15 cellular contexts compared by ENCODE assay signal in genomic region chr12:122087431-122088180, GRCh38. TPM values are rescaled to one million over a fixed set of nuclear protein-coding genes. Genes with fewer than 3 reads are reported as not detected.
DNase-seq lines count a peak whose midpoint lies in the region; ATAC-seq, FAIRE-seq and TF ChIP-seq lines count a peak whose summit lies in the region.
"Had no signal": no experiment of that assay in that cellular context is flagged by ENCODE, and none has a peak within 500 bp of the region (broad histone marks: within the 10 kb centered on the region; RNA-seq: fewer than 3 reads in every experiment).

No MANE protein-coding gene starts in this region.

- intact Hi-C loops in natural killer cell (cut with micrococcal nuclease) (no loop called here), vagina (cut with DNase I) (no loop called here)

- H3K79me2 ChIP-seq in neural progenitor cell (ENCODE audit: low read depth): no peaks in the 10 kb centered on the region

- no peak for TF ChIP-seq CTCF in natural killer cell (IDR thresholded peaks at IDR 0.05)
- TF ChIP-seq CTCF in neural progenitor cell (IDR thresholded peaks at IDR 0.05): no peak
- TF ChIP-seq CTCF in vagina (IDR thresholded peaks at IDR 0.05): no peak

- H4K20me1 ChIP-seq in neural progenitor cell (ENCODE audit: low read depth): peaks cover 14% of the 10 kb centered on the region

- H3K4me1 Mint-ChIP-seq in natural killer cell: peaks cover 47 to 65% of the 10 kb centered on the region in 2 donors
- H3K4me1 Mint-ChIP-seq in natural killer cell treated with Interleukin-12 subunit alpha and Interleukin-12 subunit beta and Interleukin-15 and Interleukin-18, amount 100 ng/mL, for 72 hours (ENCODE audit: low read depth in 2 of 2): peaks cover 45 to 50% of the 10 kb centered on the region in 2 donors
- H3K4me1 Mint-ChIP-seq in neural progenitor cell: peaks cover 35% of the 10 kb centered on the region

- H3K27me3 Mint-ChIP-seq in natural killer cell (ENCODE audit: low read depth in 2 of 2): no peaks in the 10 kb centered on the region
- H3K27me3 Mint-ChIP-seq in natural killer cell treated with Interleukin-12 subunit alpha and Interleukin-12 subunit beta and Interleukin-15 and Interleukin-18, amount 100 ng/mL, for 72 hours: no peaks in the 10 kb centered on the region
- H3K27me3 Mint-ChIP-seq in neural progenitor cell (ENCODE audit: insufficient read depth, low read depth): peaks cover 2% of the 10 kb centered on the region

- H3K9ac ChIP-seq in neural progenitor cell: no peak overlapping the region

- ATAC-seq in natural killer cell (no peak), GM18870 (IDR thresholded peaks at IDR 0.05; ENCODE audit: unreplicated experiment) (no peak)
- no peak for ATAC-seq in natural killer cell treated with Interleukin-12 subunit alpha and Interleukin-12 subunit beta and Interleukin-15 and Interleukin-18, amount 100 ng/mL, for 72 hours
- ATAC-seq: foreskin keratinocyte had no signal

- H3K36me3 Mint-ChIP-seq in natural killer cell (no peaks in the 10 kb centered on the region), neural progenitor cell (peaks cover 28% of the 10 kb centered on the region)
- H3K36me3 Mint-ChIP-seq in natural killer cell treated with Interleukin-12 subunit alpha and Interleukin-12 subunit beta and Interleukin-15 and Interleukin-18, amount 100 ng/mL, for 72 hours: no peaks in the 10 kb centered on the region

- no peak overlapping the region for H3K27ac ChIP-seq in neural progenitor cell
- peak overlapping the region; percentile 42 for H3K27ac ChIP-seq in vagina
- H3K27ac ChIP-seq: foreskin keratinocyte had no signal

- H3K27me3 ChIP-seq in neural progenitor cell (peaks cover 12% of the 10 kb centered on the region), vagina (no peaks in the 10 kb centered on the region)
- H3K27me3 ChIP-seq: foreskin keratinocyte, MG63 had no signal

- no peak overlapping the region for H3K4me3 ChIP-seq in neural progenitor cell
- H3K4me3 ChIP-seq in vagina: no peak overlapping the region
- H3K4me3 ChIP-seq: HAP-1, MG63 had no signal

- H3K4me3 Mint-ChIP-seq in natural killer cell (no peak overlapping the region), neural progenitor cell (peak overlapping the region; percentile 11)
- no peak overlapping the region for H3K4me3 Mint-ChIP-seq in natural killer cell treated with Interleukin-12 subunit alpha and Interleukin-12 subunit beta and Interleukin-15 and Interleukin-18, amount 100 ng/mL, for 72 hours

- no peak overlapping the region for H3K4me2 ChIP-seq in neural progenitor cell

- H3K9me3 ChIP-seq in neural progenitor cell (ENCODE audit: low read depth) (no peaks in the 10 kb centered on the region), vagina (no peaks in the 10 kb centered on the region)
- H3K9me3 ChIP-seq: HAP-1, MG63 had no signal

- H3K9me3 Mint-ChIP-seq in natural killer cell: no peaks in the 10 kb centered on the region
- no peaks in the 10 kb centered on the region for H3K9me3 Mint-ChIP-seq in natural killer cell treated with Interleukin-12 subunit alpha and Interleukin-12 subunit beta and Interleukin-15 and Interleukin-18, amount 100 ng/mL, for 72 hours
- H3K9me3 Mint-ChIP-seq in neural progenitor cell: no peaks in the 10 kb centered on the region

- H3F3A ChIP-seq in neural progenitor cell (ENCODE audit: low read depth): peaks cover 6% of the 10 kb centered on the region

- no peak overlapping the region for H2AFZ ChIP-seq in neural progenitor cell (replicated peaks)

- peaks cover 14% of the 10 kb centered on the region for H3K4me1 ChIP-seq in neural progenitor cell
- peaks cover 89% of the 10 kb centered on the region for H3K4me1 ChIP-seq in vagina
- H3K4me1 ChIP-seq: foreskin keratinocyte had no signal

- H3K36me3 ChIP-seq in neural progenitor cell (no peaks in the 10 kb centered on the region), vagina (no peaks in the 10 kb centered on the region)

- DNase-seq in natural killer cell (no peak), glomerular visceral epithelial cell (ENCODE audit: extremely low spot score) (peak; percentile 55), neural progenitor cell (ENCODE audit: low spot score) (no peak), vagina (ENCODE audit: extremely low spot score in 2 of 2) (no peak), H54 (ENCODE audit: insufficient read length, low spot score) (no peak), NCI-H1417 (lab: John Stamatoyannopoulos, UW) (no peak)
- no peak for DNase-seq in natural killer cell treated with Interleukin-12 subunit alpha and Interleukin-12 subunit beta and Interleukin-15 and Interleukin-18, amount 100 ng/mL, for 72 hours (ENCODE audit: low spot score)
- DNase-seq: foreskin keratinocyte; GDM1; MG63; NCI-H69; stimulated activated CD4-positive, alpha-beta T cell treated with anti-CD3 and anti-CD28 coated beads, Interleukin-1b, Interleukin-23, amount 100 ng/mL, for 48 hours had no signal

- TF ChIP-seq POLR2A in vagina (IDR thresholded peaks at IDR 0.05): no peak
- TF ChIP-seq POLR2A in H54 (IDR thresholded peaks at IDR 0.05; ENCODE audit: low read depth, low read length): no peak

- no peak for FAIRE-seq in H54 (lab: Jason Lieb, UNC)
- FAIRE-seq: bronchial epithelial cell had no signal

- H3K27ac Mint-ChIP-seq in natural killer cell (peak overlapping the region; percentile 61 to 79), neural progenitor cell (no peak overlapping the region)
- peak overlapping the region in 1 of 2 donors; percentile 6 for H3K27ac Mint-ChIP-seq in natural killer cell treated with Interleukin-12 subunit alpha and Interleukin-12 subunit beta and Interleukin-15 and Interleukin-18, amount 100 ng/mL, for 72 hours

RNA-seq across cellular contexts. Expression of gene MLXIP, which starts 9.1 kb away (rescaled TPM):
- total RNA-seq in natural killer cell: 10 to 100 TPM; 83.8 to 92.4 (median 86.1) TPM
- 10 to 100 TPM; 28.4 to 48.6 TPM for total RNA-seq in natural killer cell treated with Interleukin-12 subunit alpha and Interleukin-12 subunit beta and Interleukin-15 and Interleukin-18, amount 100 ng/mL, for 72 hours
- total RNA-seq in neural progenitor cell (ENCODE audit: low replicate concordance): 1.9 and 4.3 TPM in 2 replicates
- 16.9 TPM for total RNA-seq in vagina
